Comparison of ENCODE assay signal across 25 cellular contexts in the genomic region with DNA sequence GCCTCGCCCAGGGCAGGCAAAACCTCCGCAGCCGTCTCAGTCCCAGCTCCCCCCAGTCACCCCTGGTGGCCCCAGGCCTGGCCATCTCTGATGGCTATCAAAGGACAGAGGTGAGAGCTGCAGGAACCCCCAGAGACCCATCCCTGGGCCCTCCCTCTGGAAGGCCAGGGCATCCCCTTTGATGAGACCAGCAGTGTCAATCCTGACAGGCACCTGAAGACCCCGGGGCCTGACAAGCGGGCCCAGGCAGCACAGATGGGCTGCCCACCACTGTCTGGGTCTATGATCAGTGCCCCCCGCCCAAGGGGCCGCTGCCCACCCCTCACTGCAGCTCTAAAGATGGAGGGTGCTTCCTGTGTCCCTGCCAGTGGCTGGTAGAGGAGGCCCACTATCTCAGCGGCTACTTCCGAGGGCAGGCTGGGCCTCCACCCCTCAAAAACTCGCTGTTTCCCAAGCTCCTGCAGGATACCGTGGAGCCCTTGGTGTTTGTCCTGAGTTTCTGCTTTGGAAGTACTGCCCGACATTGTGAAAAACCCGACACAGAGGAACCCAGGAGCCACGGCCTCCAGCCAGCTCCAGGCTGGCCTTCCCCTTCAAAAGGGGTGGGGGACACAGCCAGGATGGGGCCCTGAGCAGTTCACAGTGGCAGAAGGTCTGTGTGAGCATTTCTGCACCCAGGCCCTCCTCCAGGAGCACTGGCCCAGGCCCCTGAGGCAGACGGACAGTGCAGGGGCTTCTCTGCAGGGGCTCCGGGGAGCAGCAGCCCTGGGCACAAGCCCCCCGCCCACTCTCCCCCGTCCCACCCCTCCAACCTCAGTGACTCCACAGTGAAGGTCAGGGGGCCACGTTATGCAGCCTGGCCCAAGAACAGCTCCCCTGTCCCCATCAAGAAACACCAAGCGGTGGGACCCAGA.
A peak's percentile ranks its signal among the peaks of the same experiment; 100 is the strongest.
DNase-seq lines count a peak whose midpoint lies in the region; ATAC-seq lines count a peak whose summit lies in the region.
"Had no signal": no experiment of that assay in that cellular context is flagged by ENCODE, and none has a peak within 500 bp of the region (broad histone marks: within the 10 kb centered on the region; RNA-seq: fewer than 3 reads in every experiment).

No MANE protein-coding gene starts in this region.

- no peak overlapping the region for H3K27ac Mint-ChIP-seq in immature natural killer cell
- H3K27ac Mint-ChIP-seq: CD14-positive monocyte; CD8-positive, alpha-beta memory T cell; GM23338 had no signal

- H3K9me3 Mint-ChIP-seq in immature natural killer cell, result peaks cover 0 to 6% (median under 1%) of the 10 kb centered on the region in 6 donors

- intact Hi-C loops in posterior vena cava (cut with DNase I), result no loop called here

- H3K27me3 ChIP-seq in H7 (ENCODE audit: control insufficient read depth, insufficient read depth, low read length), result no peaks in the 10 kb centered on the region
- H3K27me3 ChIP-seq: BE2C had no signal

- H3K36me3 Mint-ChIP-seq in immature natural killer cell, result peaks cover 0 to 3% (median 0%) of the 10 kb centered on the region in 3 donors
- H3K36me3 Mint-ChIP-seq: CD14-positive monocyte had no signal

- no peak for ATAC-seq in HG03039 (IDR thresholded peaks at IDR 0.05; ENCODE audit: unreplicated experiment)
- no peak for ATAC-seq in HG02973 (IDR thresholded peaks at IDR 0.05; ENCODE audit: unreplicated experiment)
- ATAC-seq: HCT116, K562 had no signal

- H3K4me3 Mint-ChIP-seq in immature natural killer cell, result no peak overlapping the region
- H3K4me3 Mint-ChIP-seq: CD14-positive monocyte had no signal

- no peak overlapping the region for H3K4me3 ChIP-seq in H7 (ENCODE audit: insufficient read depth, low read depth, low read length)
- H3K4me3 ChIP-seq: GM23338, K562, PC-9, SK-N-MC had no signal

- no peaks in the 10 kb centered on the region for H3K36me3 ChIP-seq in H7 (replicated peaks; ENCODE audit: control insufficient read depth, insufficient read depth, low read length)
- H3K36me3 ChIP-seq: BE2C had no signal

- no peaks in the 10 kb centered on the region for H3K4me1 Mint-ChIP-seq in immature natural killer cell
- H3K4me1 Mint-ChIP-seq: CD14-positive monocyte; CD8-positive, alpha-beta memory T cell had no signal

- peaks cover 1 to 4% (median 2%) of the 10 kb centered on the region in 3 donors for H3K27me3 Mint-ChIP-seq in immature natural killer cell (ENCODE audit: low read depth in 3 of 3)
- H3K27me3 Mint-ChIP-seq: CD8-positive, alpha-beta memory T cell had no signal

- DNase-seq in activated CD8-positive, alpha-beta memory T cell treated with anti-CD3 and anti-CD28 coated beads, Interleukin-2, amount 50 U/mL, for 4 hours, result peak; percentile 3
- no peak for DNase-seq in activated CD8-positive, alpha-beta memory T cell treated with anti-CD3 and anti-CD28 coated beads for 24 hours
- DNase-seq in H7 (peak; percentile 69), iPS-NIHi11 (ENCODE audit: low spot score) (peak; percentile 8), posterior vena cava (ENCODE audit: low spot score) (peak; percentile 68), immature natural killer cell (no peak)
- DNase-seq: ACHN, Calu3, GF-D8, Kasumi-1, NCI-H1092 treated with DMSO at 0.1 percent for 48 hours, NCI-H1436, NCI-H187, NCI-H524, PC-9, SHP77 treated with DMSO at 0.1 percent for 48 hours had no signal

Comparison
In these comparisons a context has a peak if more than half of its experiments do, and no peak if none do; other contexts are left out.
1. DNase-seq: peak in activated CD8-positive, alpha-beta memory T cell treated with anti-CD3 and anti-CD28 coated beads, Interleukin-2, amount 50 U/mL, for 4 hours (single experiment), H7 (single experiment), iPS-NIHi11 (single experiment) and posterior vena cava (single experiment); none in activated CD8-positive, alpha-beta memory T cell treated with anti-CD3 and anti-CD28 coated beads for 24 hours (single experiment) and immature natural killer cell (0 of 3).